In the genomic region with DNA sequence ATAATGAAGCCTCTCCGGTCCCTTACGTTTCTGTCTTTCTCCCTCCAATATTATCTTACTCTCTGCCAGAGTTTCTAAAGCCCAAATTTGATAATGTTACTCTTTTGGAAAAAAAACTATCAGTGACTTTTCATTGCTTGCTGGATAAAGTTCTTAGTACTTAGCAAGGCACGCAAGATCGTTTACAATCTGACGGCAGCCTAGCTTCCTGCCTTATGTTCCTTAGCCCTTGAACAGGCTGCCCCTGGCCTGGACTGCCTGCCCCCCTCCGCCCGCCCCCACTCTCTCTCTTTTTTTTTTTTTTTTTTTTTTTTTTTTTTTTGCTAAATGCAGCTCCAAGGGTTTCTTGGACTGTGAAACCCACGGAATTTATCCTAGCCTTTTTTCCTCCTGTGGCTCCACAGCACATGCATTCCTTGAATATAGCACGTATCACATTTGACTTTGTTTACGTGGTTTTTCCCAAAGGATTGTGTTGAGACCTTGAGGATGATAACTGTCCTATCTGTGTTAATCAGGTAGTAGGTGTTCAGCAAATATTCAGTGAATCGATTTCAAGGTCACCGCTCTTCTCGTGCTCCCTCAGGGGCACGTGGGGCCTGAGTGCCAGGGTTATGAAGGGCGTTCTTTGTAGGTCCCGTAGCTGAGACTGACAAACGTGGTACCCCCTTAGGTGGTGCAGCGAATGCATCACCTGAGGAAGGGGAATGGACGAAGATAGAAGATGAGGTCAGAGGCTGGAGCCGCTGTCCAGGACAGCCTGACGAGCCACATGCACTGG, we compare ENCODE assay signal across 11 cellular contexts.
DNase-seq lines count a peak whose midpoint lies in the region; ATAC-seq and TF ChIP-seq lines count a peak whose summit lies in the region.
"Had no signal": no experiment of that assay in that cellular context is flagged by ENCODE, and none has a peak within 500 bp of the region (broad histone marks: within the 10 kb centered on the region; RNA-seq: fewer than 3 reads in every experiment).

No MANE protein-coding gene starts in this region.

- DNase-seq in H4 (ENCODE audit: low spot score) (peak; percentile 63), kidney tubule cell (ENCODE audit: low spot score) (peak; percentile 38), sigmoid colon (peak; percentile 73), middle frontal gyrus (ENCODE audit: extremely low spot score, low spot score) (no peak)
- DNase-seq: activated B cell treated with CpG ODN at 0.5 μM for 24 hours, caudate nucleus, NCI-H345 had no signal

- no peaks in the 10 kb centered on the region for H3K36me3 ChIP-seq in sigmoid colon

- intact Hi-C loops in sigmoid colon (cut with DNase I), result no loop called here

- 71 to 80% methylated on average over 21 of the region's 21 CpGs for WGBS in sigmoid colon, 2 donors

- TF ChIP-seq POLR2A in sigmoid colon (IDR thresholded peaks at IDR 0.05), result no peak

- no peak for ATAC-seq in GM19467 (IDR thresholded peaks at IDR 0.05; ENCODE audit: unreplicated experiment)
- no peak for ATAC-seq in HG02938 (IDR thresholded peaks at IDR 0.05; ENCODE audit: unreplicated experiment)
- no peak for ATAC-seq in GM19324 (IDR thresholded peaks at IDR 0.05; ENCODE audit: low FRiP score, unreplicated experiment)

- TF ChIP-seq CTCF in sigmoid colon (IDR thresholded peaks at IDR 0.05), result no peak

- peaks cover 0 to 35% (median 25%) of the 10 kb centered on the region in 4 donors for H3K4me1 ChIP-seq in sigmoid colon

- no peak overlapping the region for H3K4me3 ChIP-seq in sigmoid colon

- TF ChIP-seq EP300 in sigmoid colon (IDR thresholded peaks at IDR 0.05), result no peak

- H3K27ac ChIP-seq in cingulate gyrus (ENCODE audit: low read depth, low read length) (peak overlapping the region; percentile 0), sigmoid colon (peak overlapping the region in 3 of 4 donors; percentile 62 to 79 (median 78))

- H3K9me3 ChIP-seq in sigmoid colon, result no peaks in the 10 kb centered on the region

- no peaks in the 10 kb centered on the region for H3K27me3 ChIP-seq in sigmoid colon
